In the genomic region with DNA sequence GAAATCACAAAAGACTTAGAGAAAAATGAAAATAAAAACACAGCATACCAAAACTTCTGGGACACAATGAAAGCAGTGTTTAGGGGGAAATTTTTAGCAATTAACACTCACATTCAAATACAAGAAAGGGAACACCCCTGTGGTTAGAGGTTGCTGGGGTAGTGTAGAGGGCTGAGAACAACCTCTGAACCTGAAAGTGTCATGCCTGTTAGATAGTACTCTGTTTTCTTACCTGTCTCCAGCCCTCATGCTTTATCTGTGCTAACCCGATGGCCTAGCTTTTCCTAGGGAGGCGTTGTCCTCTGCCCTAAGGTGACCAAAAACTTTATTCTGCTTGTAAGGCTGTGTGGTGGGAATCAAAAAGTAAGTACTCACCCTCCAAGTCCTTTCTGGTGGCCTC, we compare ENCODE assay signal across 24 cellular contexts.
DNase-seq lines count a peak whose midpoint lies in the region; ATAC-seq, FAIRE-seq and TF ChIP-seq lines count a peak whose summit lies in the region.
"Had no signal": no experiment of that assay in that cellular context is flagged by ENCODE, and none has a peak within 500 bp of the region (broad histone marks: within the 10 kb centered on the region; RNA-seq: fewer than 3 reads in every experiment).

No MANE protein-coding gene starts in this region.

- ATAC-seq in DND-41 (ENCODE audit: insufficient read depth, low read depth) (peak; percentile 55; the same call in 2 of the 3 replicates), GM18868 (IDR thresholded peaks at IDR 0.05; ENCODE audit: unreplicated experiment) (peak; percentile 72), HG02610 (IDR thresholded peaks at IDR 0.05; ENCODE audit: unreplicated experiment) (peak; percentile 49), natural killer cell (no peak)

- H3K36me3 Mint-ChIP-seq in natural killer cell (peaks cover 8% of the 10 kb centered on the region), nephron progenitor cell (ENCODE audit: low read depth) (peaks cover 17% of the 10 kb centered on the region)
- peaks cover 6% of the 10 kb centered on the region for H3K36me3 Mint-ChIP-seq in activated T-cell treated with anti-CD3 and anti-CD28 coated beads, Interleukin-2, amount 50 U/mL, for 24 hours (ENCODE audit: low read depth)

- no peak overlapping the region for H3K56ac ChIP-seq in H1 (replicated peaks; ENCODE audit: insufficient read length, low read depth, low read length)

- WGBS in H1 (ENCODE audit: extremely low coverage in 1 of 2, insufficient coverage in 1 of 2, insufficient read length in 1 of 2, insufficient replicate concordance in 2 of 2, low coverage in 1 of 2, low lambda C conversion rate in 2 of 2, missing lambda C conversion rate in 1 of 2), 2 experiments, result 92% methylated on average over 2 of the region's 2 CpGs; no CpG with 5 or more reads in 1 of the 2 experiments

- H3K27me3 ChIP-seq in DND-41 (ENCODE audit: insufficient read depth, low read length, poor library complexity) (no peaks in the 10 kb centered on the region), H1 (replicated peaks in 1 of 4; ENCODE audit: control insufficient read depth in 3 of 4, extremely low read depth in 1 of 4, insufficient read depth in 3 of 4, low read length in 3 of 4) (no peaks in the 10 kb centered on the region)
- H3K27me3 ChIP-seq in effector memory CD4-positive, alpha-beta T cell (replicated peaks; ENCODE audit: control insufficient read depth, insufficient read depth, low read length, poor library complexity, severe bottlenecking), result no peaks in the 10 kb centered on the region
- H3K27me3 ChIP-seq: BLaER1 treated with 17β-estradiol and CSF1 and Interleukin-3, amounts not matched to agents 10 nM and 100 nM had no signal

- H3K79me2 ChIP-seq in DND-41 (ENCODE audit: insufficient read depth, low read length), result no peaks in the 10 kb centered on the region
- H3K79me2 ChIP-seq in H1 (ENCODE audit: control insufficient read depth in 1 of 2, insufficient read depth in 2 of 2, low read length in 2 of 2), result no peaks in the 10 kb centered on the region

- no peaks in the 10 kb centered on the region for H4K20me1 ChIP-seq in DND-41 (ENCODE audit: insufficient read depth, low read length)
- no peaks in the 10 kb centered on the region for H4K20me1 ChIP-seq in H1 (replicated peaks in 1 of 2; ENCODE audit: control insufficient read depth in 1 of 2, insufficient read depth in 2 of 2, low read length in 2 of 2)
- H4K20me1 ChIP-seq: BLaER1 treated with 17β-estradiol and CSF1 and Interleukin-3, amounts not matched to agents 10 nM and 100 nM had no signal

- H2AK5ac ChIP-seq in H1 (ENCODE audit: low read depth, low read length), result no peak overlapping the region

- peak overlapping the region; percentile 65 for H3K23ac ChIP-seq in H1 (ENCODE audit: insufficient read length)

- no peak overlapping the region for H2BK12ac ChIP-seq in H1 (ENCODE audit: low read depth, low read length)

- peaks cover 2 to 5% of the 10 kb centered on the region in 2 donors for H3K9me3 Mint-ChIP-seq in natural killer cell
- peaks cover 21% of the 10 kb centered on the region for H3K9me3 Mint-ChIP-seq in activated T-cell treated with anti-CD3 and anti-CD28 coated beads, Interleukin-2, amount 50 U/mL, for 24 hours
- peaks cover 34% of the 10 kb centered on the region for H3K9me3 Mint-ChIP-seq in nephron progenitor cell

- H4K91ac ChIP-seq in H1 (replicated peaks; ENCODE audit: insufficient read length, low read length), result no peak overlapping the region

- H2BK120ac ChIP-seq in H1 (replicated peaks; ENCODE audit: low read depth, low read length), result no peak overlapping the region

- H4K5ac ChIP-seq in H1 (ENCODE audit: insufficient read length, low read depth, low read length), result no peak overlapping the region

- no peak overlapping the region for H2BK5ac ChIP-seq in H1 (ENCODE audit: low read depth, low read length)

- no peak for TF ChIP-seq EP300 in H1 (IDR thresholded peaks at IDR 0.05; ENCODE audit: borderline replicate concordance in 1 of 2, low read depth in 2 of 2, low read length in 2 of 2)

- no peak overlapping the region for H3K27ac Mint-ChIP-seq in natural killer cell
- H3K27ac Mint-ChIP-seq in activated T-cell treated with anti-CD3 and anti-CD28 coated beads, Interleukin-2, amount 50 U/mL, for 24 hours, result no peak overlapping the region
- H3K27ac Mint-ChIP-seq in nephron progenitor cell, result no peak overlapping the region
- H3K27ac Mint-ChIP-seq: CD4-positive, alpha-beta memory T cell had no signal

- no peak overlapping the region for H4K8ac ChIP-seq in H1 (ENCODE audit: extremely low read depth, insufficient read depth, low read length)

- H3K4me3 Mint-ChIP-seq in natural killer cell, result no peak overlapping the region
- H3K4me3 Mint-ChIP-seq in activated T-cell treated with anti-CD3 and anti-CD28 coated beads, Interleukin-2, amount 50 U/mL, for 24 hours, result no peak overlapping the region
- no peak overlapping the region for H3K4me3 Mint-ChIP-seq in nephron progenitor cell
- H3K4me3 Mint-ChIP-seq: CD4-positive, alpha-beta memory T cell had no signal

- FAIRE-seq in H1 (lab: Jason Lieb, UNC), result no peak

- H3K36me3 ChIP-seq in DND-41 (ENCODE audit: insufficient read depth, low read length) (peaks cover 8% of the 10 kb centered on the region; the same call in 1 of the 2 replicates), H1 (ENCODE audit: control insufficient read depth in 2 of 4, insufficient read depth in 4 of 4, low read length in 3 of 4) (peaks cover 0 to 2% (median 0%) of the 10 kb centered on the region in 4 experiments; a peak in 1 of 8 replicates)
- no peaks in the 10 kb centered on the region for H3K36me3 ChIP-seq in effector memory CD4-positive, alpha-beta T cell (ENCODE audit: control insufficient read depth, insufficient read depth, low read length)

- H2BK15ac ChIP-seq in H1 (ENCODE audit: low read length), result no peak overlapping the region

- CTCF ChIA-PET in H1 (lab: Charles Lee; ENCODE audit: partially characterized antibody), result no interaction called here

- H3K9ac ChIP-seq in DND-41 (ENCODE audit: low read depth, low read length) (no peak overlapping the region), H1 (replicated peaks in 1 of 4; ENCODE audit: extremely low read depth in 1 of 4, low read depth in 3 of 4, low read length in 3 of 4) (no peak overlapping the region)
- H3K9ac ChIP-seq: BLaER1 treated with 17β-estradiol and CSF1 and Interleukin-3, amounts not matched to agents 10 nM and 100 nM; KMS-11 had no signal

- no peak for TF ChIP-seq RAD21 in H1 (IDR thresholded peaks at IDR 0.05 in 1 of 2, conservative IDR thresholded peaks at IDR 0.05 in 1 of 2; ENCODE audit: low read depth in 2 of 2, low read length in 2 of 2)

- POLR2A ChIA-PET in H1 (lab: Charles Lee; ENCODE audit: partially characterized antibody), result no interaction called here

- no peak overlapping the region for H3K18ac ChIP-seq in H1 (ENCODE audit: extremely low read depth, low read length)

- H2AFZ ChIP-seq in DND-41 (ENCODE audit: low read depth, low read length) (no peak overlapping the region), H1 (ENCODE audit: low read length) (no peak overlapping the region)

- H3K4me1 Mint-ChIP-seq in natural killer cell, result no peaks in the 10 kb centered on the region
- H3K4me1 Mint-ChIP-seq in activated T-cell treated with anti-CD3 and anti-CD28 coated beads, Interleukin-2, amount 50 U/mL, for 24 hours (ENCODE audit: low read depth), result no peaks in the 10 kb centered on the region
- H3K4me1 Mint-ChIP-seq in nephron progenitor cell, result no peaks in the 10 kb centered on the region
- H3K4me1 Mint-ChIP-seq: CD4-positive, alpha-beta memory T cell had no signal

- no peaks in the 10 kb centered on the region for H3K79me1 ChIP-seq in H1 (ENCODE audit: low read depth, low read length)

- DNase-seq in DND-41, result no peak
- no peak for DNase-seq in H1 (ENCODE audit: low read depth in 1 of 2, low spot score in 2 of 2)
- no peak for DNase-seq in natural killer cell
- no peak for DNase-seq in activated T-cell treated with anti-CD3 and anti-CD28 coated beads, Interleukin-2, amount 50 U/mL, for 24 hours
- no peak for DNase-seq in nephron progenitor cell
- no peak for DNase-seq in effector memory CD4-positive, alpha-beta T cell
- DNase-seq: 8988T; Caco-2; CD4-positive, alpha-beta memory T cell; DMS 273 treated with DMSO at 0.1 percent for 48 hours; DMS79 treated with DMSO at 0.1 percent for 48 hours; NCI-H1105; NCI-H146; NCI-H2029; NCI-H226; NCI-H510A treated with DMSO at 0.1 percent for 48 hours; NCI-H748 treated with DMSO at 0.1 percent for 48 hours; SHP77 treated with DMSO at 0.1 percent for 48 hours had no signal

- no peak overlapping the region for H3K4me2 ChIP-seq in DND-41 (ENCODE audit: insufficient read depth, low read length)
- H3K4me2 ChIP-seq in H1 (ENCODE audit: insufficient read depth in 1 of 2, low read depth in 2 of 2, low read length in 2 of 2), result no peak overlapping the region
- H3K4me2 ChIP-seq: BLaER1 treated with 17β-estradiol and CSF1 and Interleukin-3, amounts not matched to agents 10 nM and 100 nM; KMS-11 had no signal

- no peak overlapping the region for H3K27ac ChIP-seq in DND-41 (ENCODE audit: low read length)
- H3K27ac ChIP-seq in H1 (ENCODE audit: low read depth, low read length), result no peak overlapping the region
- H3K27ac ChIP-seq in effector memory CD4-positive, alpha-beta T cell (ENCODE audit: insufficient read depth, low read length, poor library complexity, severe bottlenecking), result no peak overlapping the region
- H3K27ac ChIP-seq: BLaER1 treated with 17β-estradiol and CSF1 and Interleukin-3, amounts not matched to agents 10 nM and 100 nM; KMS-11; RWPE1; SK-N-MC had no signal

- H3K4me3 ChIP-seq in DND-41 (ENCODE audit: low read depth in 1 of 2, low read length in 2 of 2) (no peak overlapping the region), H1 (ENCODE audit: extremely low read depth in 1 of 4, insufficient read depth in 2 of 4, low read depth in 3 of 4, low read length in 4 of 4) (no peak overlapping the region)
- no peak overlapping the region for H3K4me3 ChIP-seq in effector memory CD4-positive, alpha-beta T cell (ENCODE audit: insufficient read depth, low read depth, low read length, poor library complexity, severe bottlenecking)
- H3K4me3 ChIP-seq: BLaER1 treated with 17β-estradiol and CSF1 and Interleukin-3, amounts not matched to agents 10 nM and 100 nM; SK-N-MC had no signal

- H3K9me3 ChIP-seq in DND-41 (ENCODE audit: insufficient read depth, low read length, severe bottlenecking) (peaks cover 19% of the 10 kb centered on the region), H1 (ENCODE audit: insufficient read depth in 2 of 2, low read depth in 1 of 2, low read length in 1 of 2) (peaks cover 5 to 8% of the 10 kb centered on the region in 2 experiments)
- H3K9me3 ChIP-seq in effector memory CD4-positive, alpha-beta T cell (ENCODE audit: control insufficient read depth, low read length), result no peaks in the 10 kb centered on the region
- H3K9me3 ChIP-seq: Caco-2 had no signal

- no peak overlapping the region for H2BK20ac ChIP-seq in H1 (ENCODE audit: low read length)

- no peak overlapping the region for H3K4ac ChIP-seq in H1 (replicated peaks; ENCODE audit: insufficient read length, low read depth, low read length)

- H3K23me2 ChIP-seq in H1 (ENCODE audit: low read depth, low read length), result no peaks in the 10 kb centered on the region

- intact Hi-C loops in natural killer cell (cut with micrococcal nuclease), result no loop called here

- no peak overlapping the region for H3K14ac ChIP-seq in H1 (ENCODE audit: insufficient read length)

- TF ChIP-seq CTCF in DND-41 (IDR thresholded peaks at IDR 0.05; ENCODE audit: borderline replicate concordance, extremely low read depth, low read length, poor library complexity, severe bottlenecking) (no peak), H1 (IDR thresholded peaks at IDR 0.05; ENCODE audit: control extremely low read depth in 1 of 3, insufficient read depth in 1 of 3, low read depth in 1 of 3, low read length in 3 of 3) (no peak), natural killer cell (IDR thresholded peaks at IDR 0.05) (no peak), nephron progenitor cell (IDR thresholded peaks at IDR 0.05) (no peak)

- no peak for TF ChIP-seq POLR2A in H1 (IDR thresholded peaks at IDR 0.05; ENCODE audit: control extremely low read depth in 1 of 2, low read depth in 2 of 2, low read length in 2 of 2)

- H3K4me1 ChIP-seq in DND-41 (ENCODE audit: insufficient read depth, low read length) (peaks cover 8% of the 10 kb centered on the region), H1 (replicated peaks in 1 of 4; ENCODE audit: control insufficient read depth in 3 of 4, insufficient read depth in 4 of 4, low read length in 3 of 4) (no peaks in the 10 kb centered on the region)
- H3K4me1 ChIP-seq in effector memory CD4-positive, alpha-beta T cell (ENCODE audit: control insufficient read depth, insufficient read depth, low read length, poor library complexity, severe bottlenecking), result no peaks in the 10 kb centered on the region
- H3K4me1 ChIP-seq: BLaER1 treated with 17β-estradiol and CSF1 and Interleukin-3, amounts not matched to agents 10 nM and 100 nM; Caco-2 had no signal

- no peaks in the 10 kb centered on the region for H3K27me3 Mint-ChIP-seq in natural killer cell (ENCODE audit: low read depth in 2 of 2)
- H3K27me3 Mint-ChIP-seq in activated T-cell treated with anti-CD3 and anti-CD28 coated beads, Interleukin-2, amount 50 U/mL, for 24 hours, result no peaks in the 10 kb centered on the region
- peaks cover 4% of the 10 kb centered on the region for H3K27me3 Mint-ChIP-seq in nephron progenitor cell (ENCODE audit: low read depth, poor library complexity)
- H3K27me3 Mint-ChIP-seq: CD4-positive, alpha-beta memory T cell had no signal

Comparison
In these comparisons a context has a peak if more than half of its experiments do, and no peak if none do; other contexts are left out.
1. ATAC-seq: peak in DND-41 (single experiment), GM18868 (single experiment) and HG02610 (single experiment); none in natural killer cell (0 of 3).